In genomic region chr12:103799504-103800251, GRCh38 we compare ENCODE assay signal across 8 cellular contexts. TPM values are rescaled to one million over a fixed set of nuclear protein-coding genes. Genes with fewer than 3 reads are reported as not detected.
A peak's percentile ranks its signal among the peaks of the same experiment; 100 is the strongest.
DNase-seq lines count a peak whose midpoint lies in the region; ATAC-seq lines count a peak whose summit lies in the region.

No MANE protein-coding gene starts in this region.

- DNase-seq in HPDE6-E6E7 (ENCODE audit: extremely low spot score): peak; percentile 73
- DNase-seq in NOMO-1 treated with DMSO at 0.1 percent for 48 hours (lab: John Stamatoyannopoulos, UW; ENCODE audit: unreplicated experiment): peak; percentile 84
- peak; percentile 52 for DNase-seq in fibroblast of gingiva (ENCODE audit: low read depth)
- DNase-seq in renal cortical epithelial cell (ENCODE audit: low read depth): peak; percentile 90
- no peak for DNase-seq in activated CD4-positive, alpha-beta T cell treated with anti-CD3 and anti-CD28 coated beads for 4 hours
- DNase-seq in T-helper 17 cell: no peak

- no peak overlapping the region for H3K27ac Mint-ChIP-seq in T-helper 17 cell

- H3K4me3 Mint-ChIP-seq in T-helper 17 cell: no peak overlapping the region

- H3K4me1 Mint-ChIP-seq in T-helper 17 cell: no peaks in the 10 kb centered on the region

- no peaks in the 10 kb centered on the region for H3K9me3 ChIP-seq in T-helper 17 cell (ENCODE audit: control insufficient read depth, low read length, poor library complexity, severe bottlenecking)

- H3K27me3 Mint-ChIP-seq in T-helper 17 cell: no peaks in the 10 kb centered on the region

- H3K36me3 Mint-ChIP-seq in T-helper 17 cell (ENCODE audit: low read depth): peaks cover 11% of the 10 kb centered on the region

- no peak for ATAC-seq in GM18520 (IDR thresholded peaks at IDR 0.05; ENCODE audit: unreplicated experiment)
- no peak for ATAC-seq in T-helper 17 cell
- ATAC-seq in HG03378 (IDR thresholded peaks at IDR 0.05; ENCODE audit: unreplicated experiment): no peak

RNA-seq across cellular contexts. Expression of gene NT5DC3, which starts 41.4 kb away (rescaled TPM):
- total RNA-seq in renal cortical epithelial cell (11.1 and 20.7 TPM in 2 replicates), T-helper 17 cell (1 to 10 TPM; 6.5 to 8.3 TPM)

Comparison
In these comparisons a context has a peak if more than half of its experiments do, and no peak if none do; other contexts are left out.
1. DNase-seq: peak in HPDE6-E6E7 (single experiment), NOMO-1 treated with DMSO at 0.1 percent for 48 hours (single experiment), fibroblast of gingiva (single experiment) and renal cortical epithelial cell (single experiment); none in activated CD4-positive, alpha-beta T cell treated with anti-CD3 and anti-CD28 coated beads for 4 hours (0 of 2) and T-helper 17 cell (0 of 3).